Comparison of ENCODE assay signal across 1 cellular context in the genomic region with DNA sequence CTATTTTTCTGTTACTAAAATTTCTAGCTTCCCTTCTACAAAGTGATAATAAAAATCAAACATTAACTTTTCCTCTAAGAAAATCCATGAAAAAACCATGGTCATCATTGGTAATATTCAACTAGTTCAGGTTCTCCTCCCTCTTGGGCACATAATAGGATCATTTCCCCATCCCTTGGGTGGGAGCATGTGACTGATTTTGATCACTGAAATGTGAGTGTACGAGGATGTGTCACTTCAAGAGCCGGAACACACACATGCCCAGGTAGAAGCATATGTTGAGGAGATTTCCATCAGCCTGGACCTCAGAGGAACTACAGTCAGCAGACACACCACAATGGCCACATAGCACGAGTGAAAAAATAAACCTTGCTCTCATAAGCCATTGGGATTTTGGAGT.
TF ChIP-seq lines count a peak whose summit lies in the region.

No MANE protein-coding gene starts in this region.

TF ChIP-seq in HepG2, 621 proteins besides CTCF, POLR2A, EP300 and RAD21 (continued from another document):
- TF ChIP-seq, protein P1, sequence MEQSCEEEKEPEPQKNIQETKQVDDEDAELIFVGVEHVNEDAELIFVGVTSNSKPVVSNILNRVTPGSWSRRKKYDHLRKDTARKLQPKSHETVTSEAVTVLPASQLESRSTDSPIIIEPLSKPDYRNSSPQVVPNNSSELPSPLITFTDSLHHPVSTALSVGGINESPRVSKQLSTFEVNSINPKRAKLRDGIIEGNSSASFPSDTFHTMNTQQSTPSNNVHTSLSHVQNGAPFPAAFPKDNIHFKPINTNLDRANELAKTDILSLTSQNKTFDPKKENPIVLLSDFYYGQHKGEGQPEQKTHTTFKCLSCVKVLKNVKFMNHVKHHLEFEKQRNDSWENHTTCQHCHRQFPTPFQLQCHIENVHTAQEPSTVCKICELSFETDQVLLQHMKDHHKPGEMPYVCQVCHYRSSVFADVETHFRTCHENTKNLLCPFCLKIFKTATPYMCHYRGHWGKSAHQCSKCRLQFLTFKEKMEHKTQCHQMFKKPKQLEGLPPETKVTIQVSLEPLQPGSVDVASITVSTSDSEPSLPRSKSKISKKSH (CRISPR knock-in tag; IDR thresholded peaks at IDR 0.05; ENCODE audit: borderline replicate concordance) = no peak
- TF ChIP-seq ZNF678 (CRISPR knock-in tag; IDR thresholded peaks at IDR 0.05) (no peak), SOX13 (IDR thresholded peaks at IDR 0.05) (no peak), SOX13 (CRISPR knock-in tag; conservative IDR thresholded peaks at IDR 0.05 in 1 of 2, IDR thresholded peaks at IDR 0.05 in 1 of 2) (peak in 1 of 2 experiments; percentile 78; a peak in 2 of 4 replicates), SAP130 (CRISPR knock-in tag; IDR thresholded peaks at IDR 0.05; ENCODE audit: low read depth) (peak; percentile 73), ZBED4 (CRISPR knock-in tag; IDR thresholded peaks at IDR 0.05; ENCODE audit: borderline replicate concordance) (no peak), HNF4G (IDR thresholded peaks at IDR 0.05; ENCODE audit: borderline replicate concordance, low read depth, low read length) (0 out of 2 replicates have a peak, but pooled peaks have one; percentile 7), HNF4G (CRISPR knock-in tag; IDR thresholded peaks at IDR 0.05; ENCODE audit: borderline replicate concordance, low read depth) (no peak), RFXAP (CRISPR knock-in tag; IDR thresholded peaks at IDR 0.05; ENCODE audit: borderline replicate concordance) (no peak), SP5 (CRISPR knock-in tag; IDR thresholded peaks at IDR 0.05; ENCODE audit: borderline replicate concordance, low read depth) (peak; percentile 77; the same call in 1 of the 2 replicates), ZNF773 (CRISPR knock-in tag; IDR thresholded peaks at IDR 0.05; ENCODE audit: borderline replicate concordance) (no peak), MAFF (IDR thresholded peaks at IDR 0.05; ENCODE audit: low read depth, low read length) (no peak), ZNF501 (CRISPR knock-in tag; IDR thresholded peaks at IDR 0.05) (no peak), CERS6 (CRISPR knock-in tag; IDR thresholded peaks at IDR 0.05) (no peak), ATAD3A (CRISPR knock-in tag; IDR thresholded peaks at IDR 0.05) (no peak), USF2 (IDR thresholded peaks at IDR 0.05; ENCODE audit: low read depth, low read length) (peak; percentile 30), USF2 (CRISPR knock-in tag; IDR thresholded peaks at IDR 0.05; ENCODE audit: borderline replicate concordance) (peak; percentile 56; the same call in 1 of the 2 replicates), ZNF644 (CRISPR knock-in tag; IDR thresholded peaks at IDR 0.05; ENCODE audit: low read depth) (0 out of 2 replicates have a peak, but pooled peaks have one; percentile 37), HDAC1 (CRISPR knock-in tag; IDR thresholded peaks at IDR 0.05) (0 out of 2 replicates have a peak, but pooled peaks have one; percentile 33), PLSCR1 (CRISPR knock-in tag; IDR thresholded peaks at IDR 0.05; ENCODE audit: borderline replicate concordance) (no peak), RXRB (CRISPR knock-in tag; IDR thresholded peaks at IDR 0.05; ENCODE audit: borderline replicate concordance) (peak; percentile 42), SIN3A (IDR thresholded peaks at IDR 0.05; ENCODE audit: borderline replicate concordance, low read depth, low read length) (no peak)
- TF ChIP-seq, protein P2, sequence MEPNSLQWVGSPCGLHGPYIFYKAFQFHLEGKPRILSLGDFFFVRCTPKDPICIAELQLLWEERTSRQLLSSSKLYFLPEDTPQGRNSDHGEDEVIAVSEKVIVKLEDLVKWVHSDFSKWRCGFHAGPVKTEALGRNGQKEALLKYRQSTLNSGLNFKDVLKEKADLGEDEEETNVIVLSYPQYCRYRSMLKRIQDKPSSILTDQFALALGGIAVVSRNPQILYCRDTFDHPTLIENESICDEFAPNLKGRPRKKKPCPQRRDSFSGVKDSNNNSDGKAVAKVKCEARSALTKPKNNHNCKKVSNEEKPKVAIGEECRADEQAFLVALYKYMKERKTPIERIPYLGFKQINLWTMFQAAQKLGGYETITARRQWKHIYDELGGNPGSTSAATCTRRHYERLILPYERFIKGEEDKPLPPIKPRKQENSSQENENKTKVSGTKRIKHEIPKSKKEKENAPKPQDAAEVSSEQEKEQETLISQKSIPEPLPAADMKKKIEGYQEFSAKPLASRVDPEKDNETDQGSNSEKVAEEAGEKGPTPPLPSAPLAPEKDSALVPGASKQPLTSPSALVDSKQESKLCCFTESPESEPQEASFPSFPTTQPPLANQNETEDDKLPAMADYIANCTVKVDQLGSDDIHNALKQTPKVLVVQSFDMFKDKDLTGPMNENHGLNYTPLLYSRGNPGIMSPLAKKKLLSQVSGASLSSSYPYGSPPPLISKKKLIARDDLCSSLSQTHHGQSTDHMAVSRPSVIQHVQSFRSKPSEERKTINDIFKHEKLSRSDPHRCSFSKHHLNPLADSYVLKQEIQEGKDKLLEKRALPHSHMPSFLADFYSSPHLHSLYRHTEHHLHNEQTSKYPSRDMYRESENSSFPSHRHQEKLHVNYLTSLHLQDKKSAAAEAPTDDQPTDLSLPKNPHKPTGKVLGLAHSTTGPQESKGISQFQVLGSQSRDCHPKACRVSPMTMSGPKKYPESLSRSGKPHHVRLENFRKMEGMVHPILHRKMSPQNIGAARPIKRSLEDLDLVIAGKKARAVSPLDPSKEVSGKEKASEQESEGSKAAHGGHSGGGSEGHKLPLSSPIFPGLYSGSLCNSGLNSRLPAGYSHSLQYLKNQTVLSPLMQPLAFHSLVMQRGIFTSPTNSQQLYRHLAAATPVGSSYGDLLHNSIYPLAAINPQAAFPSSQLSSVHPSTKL (CRISPR knock-in tag; IDR thresholded peaks at IDR 0.05) = peak; percentile 72
- TF ChIP-seq, protein P3, sequence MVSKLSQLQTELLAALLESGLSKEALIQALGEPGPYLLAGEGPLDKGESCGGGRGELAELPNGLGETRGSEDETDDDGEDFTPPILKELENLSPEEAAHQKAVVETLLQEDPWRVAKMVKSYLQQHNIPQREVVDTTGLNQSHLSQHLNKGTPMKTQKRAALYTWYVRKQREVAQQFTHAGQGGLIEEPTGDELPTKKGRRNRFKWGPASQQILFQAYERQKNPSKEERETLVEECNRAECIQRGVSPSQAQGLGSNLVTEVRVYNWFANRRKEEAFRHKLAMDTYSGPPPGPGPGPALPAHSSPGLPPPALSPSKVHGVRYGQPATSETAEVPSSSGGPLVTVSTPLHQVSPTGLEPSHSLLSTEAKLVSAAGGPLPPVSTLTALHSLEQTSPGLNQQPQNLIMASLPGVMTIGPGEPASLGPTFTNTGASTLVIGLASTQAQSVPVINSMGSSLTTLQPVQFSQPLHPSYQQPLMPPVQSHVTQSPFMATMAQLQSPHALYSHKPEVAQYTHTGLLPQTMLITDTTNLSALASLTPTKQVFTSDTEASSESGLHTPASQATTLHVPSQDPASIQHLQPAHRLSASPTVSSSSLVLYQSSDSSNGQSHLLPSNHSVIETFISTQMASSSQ (IDR thresholded peaks at IDR 0.05; ENCODE audit: low read depth) = peak; percentile 80
- TF ChIP-seq, protein P3 (CRISPR knock-in tag; IDR thresholded peaks at IDR 0.05; ENCODE audit: borderline replicate concordance) = peak; percentile 66; the same call in 1 of the 2 replicates
- TF ChIP-seq, protein P4, sequence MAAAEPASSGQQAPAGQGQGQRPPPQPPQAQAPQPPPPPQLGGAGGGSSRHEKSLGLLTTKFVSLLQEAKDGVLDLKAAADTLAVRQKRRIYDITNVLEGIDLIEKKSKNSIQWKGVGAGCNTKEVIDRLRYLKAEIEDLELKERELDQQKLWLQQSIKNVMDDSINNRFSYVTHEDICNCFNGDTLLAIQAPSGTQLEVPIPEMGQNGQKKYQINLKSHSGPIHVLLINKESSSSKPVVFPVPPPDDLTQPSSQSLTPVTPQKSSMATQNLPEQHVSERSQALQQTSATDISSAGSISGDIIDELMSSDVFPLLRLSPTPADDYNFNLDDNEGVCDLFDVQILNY (CRISPR knock-in tag; conservative IDR thresholded peaks at IDR 0.05) = no peak
